In genomic region chr5:14569948-14570691, GRCh38 we compare ENCODE assay signal across 1 cellular context.
TF ChIP-seq lines count a peak whose summit lies in the region.

No MANE protein-coding gene starts in this region.

TF ChIP-seq in HepG2, 621 proteins besides CTCF, POLR2A, EP300 and RAD21 (continued from another document and continues in another):
- TF ChIP-seq, protein P1, sequence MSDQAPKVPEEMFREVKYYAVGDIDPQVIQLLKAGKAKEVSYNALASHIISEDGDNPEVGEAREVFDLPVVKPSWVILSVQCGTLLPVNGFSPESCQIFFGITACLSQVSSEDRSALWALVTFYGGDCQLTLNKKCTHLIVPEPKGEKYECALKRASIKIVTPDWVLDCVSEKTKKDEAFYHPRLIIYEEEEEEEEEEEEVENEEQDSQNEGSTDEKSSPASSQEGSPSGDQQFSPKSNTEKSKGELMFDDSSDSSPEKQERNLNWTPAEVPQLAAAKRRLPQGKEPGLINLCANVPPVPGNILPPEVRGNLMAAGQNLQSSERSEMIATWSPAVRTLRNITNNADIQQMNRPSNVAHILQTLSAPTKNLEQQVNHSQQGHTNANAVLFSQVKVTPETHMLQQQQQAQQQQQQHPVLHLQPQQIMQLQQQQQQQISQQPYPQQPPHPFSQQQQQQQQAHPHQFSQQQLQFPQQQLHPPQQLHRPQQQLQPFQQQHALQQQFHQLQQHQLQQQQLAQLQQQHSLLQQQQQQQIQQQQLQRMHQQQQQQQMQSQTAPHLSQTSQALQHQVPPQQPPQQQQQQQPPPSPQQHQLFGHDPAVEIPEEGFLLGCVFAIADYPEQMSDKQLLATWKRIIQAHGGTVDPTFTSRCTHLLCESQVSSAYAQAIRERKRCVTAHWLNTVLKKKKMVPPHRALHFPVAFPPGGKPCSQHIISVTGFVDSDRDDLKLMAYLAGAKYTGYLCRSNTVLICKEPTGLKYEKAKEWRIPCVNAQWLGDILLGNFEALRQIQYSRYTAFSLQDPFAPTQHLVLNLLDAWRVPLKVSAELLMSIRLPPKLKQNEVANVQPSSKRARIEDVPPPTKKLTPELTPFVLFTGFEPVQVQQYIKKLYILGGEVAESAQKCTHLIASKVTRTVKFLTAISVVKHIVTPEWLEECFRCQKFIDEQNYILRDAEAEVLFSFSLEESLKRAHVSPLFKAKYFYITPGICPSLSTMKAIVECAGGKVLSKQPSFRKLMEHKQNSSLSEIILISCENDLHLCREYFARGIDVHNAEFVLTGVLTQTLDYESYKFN (CRISPR knock-in tag; conservative IDR thresholded peaks at IDR 0.05) = peak; percentile 57
- TF ChIP-seq, protein P2, sequence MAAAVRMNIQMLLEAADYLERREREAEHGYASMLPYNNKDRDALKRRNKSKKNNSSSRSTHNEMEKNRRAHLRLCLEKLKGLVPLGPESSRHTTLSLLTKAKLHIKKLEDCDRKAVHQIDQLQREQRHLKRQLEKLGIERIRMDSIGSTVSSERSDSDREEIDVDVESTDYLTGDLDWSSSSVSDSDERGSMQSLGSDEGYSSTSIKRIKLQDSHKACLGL (CRISPR knock-in tag; IDR thresholded peaks at IDR 0.05) = no peak
- TF ChIP-seq, protein P3, sequence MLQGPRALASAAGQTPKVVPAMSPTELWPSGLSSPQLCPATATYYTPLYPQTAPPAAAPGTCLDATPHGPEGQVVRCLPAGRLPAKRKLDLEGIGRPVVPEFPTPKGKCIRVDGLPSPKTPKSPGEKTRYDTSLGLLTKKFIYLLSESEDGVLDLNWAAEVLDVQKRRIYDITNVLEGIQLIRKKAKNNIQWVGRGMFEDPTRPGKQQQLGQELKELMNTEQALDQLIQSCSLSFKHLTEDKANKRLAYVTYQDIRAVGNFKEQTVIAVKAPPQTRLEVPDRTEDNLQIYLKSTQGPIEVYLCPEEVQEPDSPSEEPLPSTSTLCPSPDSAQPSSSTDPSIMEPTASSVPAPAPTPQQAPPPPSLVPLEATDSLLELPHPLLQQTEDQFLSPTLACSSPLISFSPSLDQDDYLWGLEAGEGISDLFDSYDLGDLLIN (CRISPR knock-in tag; IDR thresholded peaks at IDR 0.05; ENCODE audit: borderline replicate concordance) = no peak
- TF ChIP-seq SNAPC5 (CRISPR knock-in tag; IDR thresholded peaks at IDR 0.05; ENCODE audit: borderline replicate concordance) (no peak), HNF4G (IDR thresholded peaks at IDR 0.05; ENCODE audit: borderline replicate concordance, low read depth, low read length) (no peak), HNF4G (CRISPR knock-in tag; IDR thresholded peaks at IDR 0.05; ENCODE audit: borderline replicate concordance, low read depth) (no peak), ZNF33B (CRISPR knock-in tag; IDR thresholded peaks at IDR 0.05) (no peak), SALL1 (CRISPR knock-in tag; IDR thresholded peaks at IDR 0.05) (peak; percentile 30; the same call in 1 of the 2 replicates), CHD4 (IDR thresholded peaks at IDR 0.05; ENCODE audit: borderline replicate concordance, low read length) (no peak), ZC3H4 (CRISPR knock-in tag; IDR thresholded peaks at IDR 0.05; ENCODE audit: borderline replicate concordance) (no peak), ZNF292 (CRISPR knock-in tag; IDR thresholded peaks at IDR 0.05; ENCODE audit: borderline replicate concordance, low read depth) (0 out of 2 replicates have a peak, but pooled peaks have one; percentile 64), ZNF615 (CRISPR knock-in tag; IDR thresholded peaks at IDR 0.05; ENCODE audit: borderline replicate concordance) (no peak), HMG20A (CRISPR knock-in tag; IDR thresholded peaks at IDR 0.05; ENCODE audit: borderline replicate concordance) (peak; percentile 95), SMYD3 (CRISPR knock-in tag; IDR thresholded peaks at IDR 0.05) (no peak), EEA1 (CRISPR knock-in tag; IDR thresholded peaks at IDR 0.05; ENCODE audit: borderline replicate concordance) (no peak), ZNF343 (CRISPR knock-in tag; IDR thresholded peaks at IDR 0.05) (no peak)
- TF ChIP-seq, protein P4, sequence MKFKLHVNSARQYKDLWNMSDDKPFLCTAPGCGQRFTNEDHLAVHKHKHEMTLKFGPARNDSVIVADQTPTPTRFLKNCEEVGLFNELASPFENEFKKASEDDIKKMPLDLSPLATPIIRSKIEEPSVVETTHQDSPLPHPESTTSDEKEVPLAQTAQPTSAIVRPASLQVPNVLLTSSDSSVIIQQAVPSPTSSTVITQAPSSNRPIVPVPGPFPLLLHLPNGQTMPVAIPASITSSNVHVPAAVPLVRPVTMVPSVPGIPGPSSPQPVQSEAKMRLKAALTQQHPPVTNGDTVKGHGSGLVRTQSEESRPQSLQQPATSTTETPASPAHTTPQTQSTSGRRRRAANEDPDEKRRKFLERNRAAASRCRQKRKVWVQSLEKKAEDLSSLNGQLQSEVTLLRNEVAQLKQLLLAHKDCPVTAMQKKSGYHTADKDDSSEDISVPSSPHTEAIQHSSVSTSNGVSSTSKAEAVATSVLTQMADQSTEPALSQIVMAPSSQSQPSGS (CRISPR knock-in tag; IDR thresholded peaks at IDR 0.05) = peak; percentile 21; the same call in 1 of the 2 replicates
- TF ChIP-seq, protein P5, sequence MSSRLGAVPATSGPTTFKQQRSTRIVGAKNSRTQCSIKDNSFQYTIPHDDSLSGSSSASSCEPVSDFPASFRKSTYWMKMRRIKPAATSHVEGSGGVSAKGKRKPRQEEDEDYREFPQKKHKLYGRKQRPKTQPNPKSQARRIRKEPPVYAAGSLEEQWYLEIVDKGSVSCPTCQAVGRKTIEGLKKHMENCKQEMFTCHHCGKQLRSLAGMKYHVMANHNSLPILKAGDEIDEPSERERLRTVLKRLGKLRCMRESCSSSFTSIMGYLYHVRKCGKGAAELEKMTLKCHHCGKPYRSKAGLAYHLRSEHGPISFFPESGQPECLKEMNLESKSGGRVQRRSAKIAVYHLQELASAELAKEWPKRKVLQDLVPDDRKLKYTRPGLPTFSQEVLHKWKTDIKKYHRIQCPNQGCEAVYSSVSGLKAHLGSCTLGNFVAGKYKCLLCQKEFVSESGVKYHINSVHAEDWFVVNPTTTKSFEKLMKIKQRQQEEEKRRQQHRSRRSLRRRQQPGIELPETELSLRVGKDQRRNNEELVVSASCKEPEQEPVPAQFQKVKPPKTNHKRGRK (CRISPR knock-in tag; IDR thresholded peaks at IDR 0.05) = peak; percentile 23; the same call in 1 of the 2 replicates
- TF ChIP-seq, protein P6, sequence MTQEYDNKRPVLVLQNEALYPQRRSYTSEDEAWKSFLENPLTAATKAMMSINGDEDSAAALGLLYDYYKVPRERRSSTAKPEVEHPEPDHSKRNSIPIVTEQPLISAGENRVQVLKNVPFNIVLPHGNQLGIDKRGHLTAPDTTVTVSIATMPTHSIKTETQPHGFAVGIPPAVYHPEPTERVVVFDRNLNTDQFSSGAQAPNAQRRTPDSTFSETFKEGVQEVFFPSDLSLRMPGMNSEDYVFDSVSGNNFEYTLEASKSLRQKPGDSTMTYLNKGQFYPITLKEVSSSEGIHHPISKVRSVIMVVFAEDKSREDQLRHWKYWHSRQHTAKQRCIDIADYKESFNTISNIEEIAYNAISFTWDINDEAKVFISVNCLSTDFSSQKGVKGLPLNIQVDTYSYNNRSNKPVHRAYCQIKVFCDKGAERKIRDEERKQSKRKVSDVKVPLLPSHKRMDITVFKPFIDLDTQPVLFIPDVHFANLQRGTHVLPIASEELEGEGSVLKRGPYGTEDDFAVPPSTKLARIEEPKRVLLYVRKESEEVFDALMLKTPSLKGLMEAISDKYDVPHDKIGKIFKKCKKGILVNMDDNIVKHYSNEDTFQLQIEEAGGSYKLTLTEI (CRISPR knock-in tag; conservative IDR thresholded peaks at IDR 0.05) = no peak
- TF ChIP-seq, protein P7, sequence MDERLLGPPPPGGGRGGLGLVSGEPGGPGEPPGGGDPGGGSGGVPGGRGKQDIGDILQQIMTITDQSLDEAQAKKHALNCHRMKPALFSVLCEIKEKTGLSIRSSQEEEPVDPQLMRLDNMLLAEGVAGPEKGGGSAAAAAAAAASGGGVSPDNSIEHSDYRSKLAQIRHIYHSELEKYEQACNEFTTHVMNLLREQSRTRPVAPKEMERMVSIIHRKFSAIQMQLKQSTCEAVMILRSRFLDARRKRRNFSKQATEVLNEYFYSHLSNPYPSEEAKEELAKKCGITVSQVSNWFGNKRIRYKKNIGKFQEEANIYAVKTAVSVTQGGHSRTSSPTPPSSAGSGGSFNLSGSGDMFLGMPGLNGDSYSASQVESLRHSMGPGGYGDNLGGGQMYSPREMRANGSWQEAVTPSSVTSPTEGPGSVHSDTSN (CRISPR knock-in tag; IDR thresholded peaks at IDR 0.05) = 0 out of 2 replicates have a peak, but pooled peaks have one; percentile 23
- TF ChIP-seq, protein P8, sequence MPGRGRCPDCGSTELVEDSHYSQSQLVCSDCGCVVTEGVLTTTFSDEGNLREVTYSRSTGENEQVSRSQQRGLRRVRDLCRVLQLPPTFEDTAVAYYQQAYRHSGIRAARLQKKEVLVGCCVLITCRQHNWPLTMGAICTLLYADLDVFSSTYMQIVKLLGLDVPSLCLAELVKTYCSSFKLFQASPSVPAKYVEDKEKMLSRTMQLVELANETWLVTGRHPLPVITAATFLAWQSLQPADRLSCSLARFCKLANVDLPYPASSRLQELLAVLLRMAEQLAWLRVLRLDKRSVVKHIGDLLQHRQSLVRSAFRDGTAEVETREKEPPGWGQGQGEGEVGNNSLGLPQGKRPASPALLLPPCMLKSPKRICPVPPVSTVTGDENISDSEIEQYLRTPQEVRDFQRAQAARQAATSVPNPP (CRISPR knock-in tag; IDR thresholded peaks at IDR 0.05) = no peak
- TF ChIP-seq, protein P9, sequence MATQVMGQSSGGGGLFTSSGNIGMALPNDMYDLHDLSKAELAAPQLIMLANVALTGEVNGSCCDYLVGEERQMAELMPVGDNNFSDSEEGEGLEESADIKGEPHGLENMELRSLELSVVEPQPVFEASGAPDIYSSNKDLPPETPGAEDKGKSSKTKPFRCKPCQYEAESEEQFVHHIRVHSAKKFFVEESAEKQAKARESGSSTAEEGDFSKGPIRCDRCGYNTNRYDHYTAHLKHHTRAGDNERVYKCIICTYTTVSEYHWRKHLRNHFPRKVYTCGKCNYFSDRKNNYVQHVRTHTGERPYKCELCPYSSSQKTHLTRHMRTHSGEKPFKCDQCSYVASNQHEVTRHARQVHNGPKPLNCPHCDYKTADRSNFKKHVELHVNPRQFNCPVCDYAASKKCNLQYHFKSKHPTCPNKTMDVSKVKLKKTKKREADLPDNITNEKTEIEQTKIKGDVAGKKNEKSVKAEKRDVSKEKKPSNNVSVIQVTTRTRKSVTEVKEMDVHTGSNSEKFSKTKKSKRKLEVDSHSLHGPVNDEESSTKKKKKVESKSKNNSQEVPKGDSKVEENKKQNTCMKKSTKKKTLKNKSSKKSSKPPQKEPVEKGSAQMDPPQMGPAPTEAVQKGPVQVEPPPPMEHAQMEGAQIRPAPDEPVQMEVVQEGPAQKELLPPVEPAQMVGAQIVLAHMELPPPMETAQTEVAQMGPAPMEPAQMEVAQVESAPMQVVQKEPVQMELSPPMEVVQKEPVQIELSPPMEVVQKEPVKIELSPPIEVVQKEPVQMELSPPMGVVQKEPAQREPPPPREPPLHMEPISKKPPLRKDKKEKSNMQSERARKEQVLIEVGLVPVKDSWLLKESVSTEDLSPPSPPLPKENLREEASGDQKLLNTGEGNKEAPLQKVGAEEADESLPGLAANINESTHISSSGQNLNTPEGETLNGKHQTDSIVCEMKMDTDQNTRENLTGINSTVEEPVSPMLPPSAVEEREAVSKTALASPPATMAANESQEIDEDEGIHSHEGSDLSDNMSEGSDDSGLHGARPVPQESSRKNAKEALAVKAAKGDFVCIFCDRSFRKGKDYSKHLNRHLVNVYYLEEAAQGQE (IDR thresholded peaks at IDR 0.05; ENCODE audit: borderline replicate concordance in 1 of 2, low read depth in 1 of 2, low read length in 2 of 2) = peak in 1 of 2 experiments; percentile 54; a peak in 1 of 4 replicates
- TF ChIP-seq, protein P10, sequence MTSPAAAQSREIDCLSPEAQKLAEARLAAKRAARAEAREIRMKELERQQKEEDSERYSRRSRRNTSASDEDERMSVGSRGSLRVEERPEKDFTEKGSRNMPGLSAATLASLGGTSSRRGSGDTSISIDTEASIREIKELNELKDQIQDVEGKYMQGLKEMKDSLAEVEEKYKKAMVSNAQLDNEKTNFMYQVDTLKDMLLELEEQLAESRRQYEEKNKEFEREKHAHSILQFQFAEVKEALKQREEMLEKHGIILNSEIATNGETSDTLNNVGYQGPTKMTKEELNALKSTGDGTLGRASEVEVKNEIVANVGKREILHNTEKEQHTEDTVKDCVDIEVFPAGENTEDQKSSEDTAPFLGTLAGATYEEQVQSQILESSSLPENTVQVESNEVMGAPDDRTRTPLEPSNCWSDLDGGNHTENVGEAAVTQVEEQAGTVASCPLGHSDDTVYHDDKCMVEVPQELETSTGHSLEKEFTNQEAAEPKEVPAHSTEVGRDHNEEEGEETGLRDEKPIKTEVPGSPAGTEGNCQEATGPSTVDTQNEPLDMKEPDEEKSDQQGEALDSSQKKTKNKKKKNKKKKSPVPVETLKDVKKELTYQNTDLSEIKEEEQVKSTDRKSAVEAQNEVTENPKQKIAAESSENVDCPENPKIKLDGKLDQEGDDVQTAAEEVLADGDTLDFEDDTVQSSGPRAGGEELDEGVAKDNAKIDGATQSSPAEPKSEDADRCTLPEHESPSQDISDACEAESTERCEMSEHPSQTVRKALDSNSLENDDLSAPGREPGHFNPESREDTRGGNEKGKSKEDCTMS (CRISPR knock-in tag; conservative IDR thresholded peaks at IDR 0.05) = no peak
- TF ChIP-seq, protein P11, sequence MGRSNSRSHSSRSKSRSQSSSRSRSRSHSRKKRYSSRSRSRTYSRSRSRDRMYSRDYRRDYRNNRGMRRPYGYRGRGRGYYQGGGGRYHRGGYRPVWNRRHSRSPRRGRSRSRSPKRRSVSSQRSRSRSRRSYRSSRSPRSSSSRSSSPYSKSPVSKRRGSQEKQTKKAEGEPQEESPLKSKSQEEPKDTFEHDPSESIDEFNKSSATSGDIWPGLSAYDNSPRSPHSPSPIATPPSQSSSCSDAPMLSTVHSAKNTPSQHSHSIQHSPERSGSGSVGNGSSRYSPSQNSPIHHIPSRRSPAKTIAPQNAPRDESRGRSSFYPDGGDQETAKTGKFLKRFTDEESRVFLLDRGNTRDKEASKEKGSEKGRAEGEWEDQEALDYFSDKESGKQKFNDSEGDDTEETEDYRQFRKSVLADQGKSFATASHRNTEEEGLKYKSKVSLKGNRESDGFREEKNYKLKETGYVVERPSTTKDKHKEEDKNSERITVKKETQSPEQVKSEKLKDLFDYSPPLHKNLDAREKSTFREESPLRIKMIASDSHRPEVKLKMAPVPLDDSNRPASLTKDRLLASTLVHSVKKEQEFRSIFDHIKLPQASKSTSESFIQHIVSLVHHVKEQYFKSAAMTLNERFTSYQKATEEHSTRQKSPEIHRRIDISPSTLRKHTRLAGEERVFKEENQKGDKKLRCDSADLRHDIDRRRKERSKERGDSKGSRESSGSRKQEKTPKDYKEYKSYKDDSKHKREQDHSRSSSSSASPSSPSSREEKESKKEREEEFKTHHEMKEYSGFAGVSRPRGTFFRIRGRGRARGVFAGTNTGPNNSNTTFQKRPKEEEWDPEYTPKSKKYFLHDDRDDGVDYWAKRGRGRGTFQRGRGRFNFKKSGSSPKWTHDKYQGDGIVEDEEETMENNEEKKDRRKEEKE (IDR thresholded peaks at IDR 0.05) = no peak
